In genomic region chr12:57615637-57616036, GRCh38 we compare ENCODE assay signal across 22 cellular contexts. TPM values are rescaled to one million over a fixed set of nuclear protein-coding genes. Genes with fewer than 3 reads are reported as not detected.
DNase-seq lines count a peak whose midpoint lies in the region; ATAC-seq, FAIRE-seq and TF ChIP-seq lines count a peak whose summit lies in the region.
"Had no signal": no experiment of that assay in that cellular context is flagged by ENCODE, and none has a peak within 500 bp of the region (broad histone marks: within the 10 kb centered on the region; RNA-seq: fewer than 3 reads in every experiment).

No MANE protein-coding gene starts in this region.

- WGBS in neuronal stem cell (ENCODE audit: extremely low coverage in 2 of 2, insufficient read length in 2 of 2, insufficient replicate concordance in 1 of 2), 2 donors: no CpG with 5 or more reads among the region's 5 CpGs

- peaks cover 55% of the 10 kb centered on the region for H3K36me3 Mint-ChIP-seq in astrocyte (ENCODE audit: low read depth, unreplicated experiment)

- peaks cover under 1% of the 10 kb centered on the region for H3K9me3 Mint-ChIP-seq in astrocyte (ENCODE audit: unreplicated experiment)
- H3K9me3 Mint-ChIP-seq: CD4-positive, alpha-beta T cell had no signal

- H3K4me1 Mint-ChIP-seq in astrocyte (ENCODE audit: low read depth, unreplicated experiment): peaks cover 5% of the 10 kb centered on the region

- no peak overlapping the region for H3K4me2 ChIP-seq in astrocyte (ENCODE audit: low read length)
- no peak overlapping the region for H3K4me2 ChIP-seq in neuronal stem cell (ENCODE audit: insufficient read depth, low read length, poor library complexity, severe bottlenecking)

- H2AFZ ChIP-seq in astrocyte (ENCODE audit: low read depth, low read length) (no peak overlapping the region), neuronal stem cell (ENCODE audit: low read length) (no peak overlapping the region)

- no peak overlapping the region for H3K4ac ChIP-seq in neuronal stem cell (ENCODE audit: low read length)

- peaks cover 55% of the 10 kb centered on the region for H3K27me3 Mint-ChIP-seq in astrocyte (ENCODE audit: low read depth, unreplicated experiment)

- ATAC-seq in left cardiac atrium (no peak), GM21717 (IDR thresholded peaks at IDR 0.05; ENCODE audit: unreplicated experiment) (no peak), GM18867 (IDR thresholded peaks at IDR 0.05; ENCODE audit: unreplicated experiment) (no peak)
- ATAC-seq: HepG2, K562 had no signal

- H3K27ac Mint-ChIP-seq in astrocyte (ENCODE audit: unreplicated experiment): peak overlapping the region; percentile 77
- H3K27ac Mint-ChIP-seq: CD4-positive, alpha-beta T cell had no signal

- H3K4me3 ChIP-seq in astrocyte (ENCODE audit: insufficient read depth, low read depth, low read length): no peak overlapping the region
- H3K4me3 ChIP-seq in neuronal stem cell (ENCODE audit: low read length in 2 of 2): no peak overlapping the region
- H3K4me3 ChIP-seq: K562 had no signal

- no peak for FAIRE-seq in astrocyte (lab: Jason Lieb, UNC)
- FAIRE-seq: D721Med, HepG2, K562 had no signal

- POLR2A ChIA-PET in GM10248 (lab: Yijun Ruan, JAX): no interaction called here

- H4K91ac ChIP-seq in neuronal stem cell (ENCODE audit: low read depth, low read length, poor library complexity): no peak overlapping the region

- intact Hi-C loops in cardiac septum (cut with DNase I) (no loop called here), left cardiac atrium (cut with DNase I) (no loop called here)

- no peak overlapping the region for H3K14ac ChIP-seq in neuronal stem cell (ENCODE audit: low read length)

- H3K18ac ChIP-seq in neuronal stem cell (ENCODE audit: low read length): no peak overlapping the region

- H3K27ac ChIP-seq in astrocyte (ENCODE audit: low read depth, low read length): no peak overlapping the region
- no peak overlapping the region for H3K27ac ChIP-seq in neuronal stem cell (replicated peaks; ENCODE audit: low read length)

- no peak overlapping the region for H2AK5ac ChIP-seq in neuronal stem cell (ENCODE audit: low read depth, low read length)

- H3K4me3 Mint-ChIP-seq in astrocyte (ENCODE audit: unreplicated experiment): no peak overlapping the region
- H3K4me3 Mint-ChIP-seq: CD4-positive, alpha-beta T cell had no signal

- peak overlapping the region; percentile 30 for H2BK5ac ChIP-seq in neuronal stem cell (ENCODE audit: low read length)

- H2BK12ac ChIP-seq in neuronal stem cell (ENCODE audit: low read length): no peak overlapping the region

- no peak overlapping the region for H3K9ac ChIP-seq in astrocyte (ENCODE audit: low read length)
- H3K9ac ChIP-seq in neuronal stem cell (ENCODE audit: low read depth, low read length, poor library complexity): no peak overlapping the region

- TF ChIP-seq CTCF in GM10248 (IDR thresholded peaks at IDR 0.05; ENCODE audit: control extremely low read depth, extremely low read depth, low read depth, missing control alignments): no peak
- no peak for TF ChIP-seq CTCF in astrocyte (IDR thresholded peaks at IDR 0.05; ENCODE audit: insufficient read depth, low read depth, low read length)

- H2BK120ac ChIP-seq in neuronal stem cell (ENCODE audit: low read depth, low read length): no peak overlapping the region

- H3K27me3 ChIP-seq in astrocyte (ENCODE audit: insufficient read depth, low read length) (peaks cover 17% of the 10 kb centered on the region), neuronal stem cell (ENCODE audit: control insufficient read depth in 3 of 3, insufficient read depth in 3 of 3, low read depth in 1 of 3, low read length in 3 of 3) (peaks cover 0 to 33% (median 15%) of the 10 kb centered on the region in 3 experiments)

- H3K23ac ChIP-seq in neuronal stem cell (ENCODE audit: low read depth, low read length, poor library complexity): no peak overlapping the region

- no peaks in the 10 kb centered on the region for H3K79me2 ChIP-seq in astrocyte (ENCODE audit: insufficient read depth, low read length)

- no peaks in the 10 kb centered on the region for H3K79me1 ChIP-seq in neuronal stem cell (ENCODE audit: low read depth, low read length)

- H3K9me3 ChIP-seq in astrocyte (ENCODE audit: insufficient read depth, low read depth, low read length) (no peaks in the 10 kb centered on the region), neuronal stem cell (replicated peaks in 1 of 2; ENCODE audit: control insufficient read depth in 2 of 2, insufficient read depth in 1 of 2, low read depth in 1 of 2, low read length in 2 of 2) (no peaks in the 10 kb centered on the region)

- no peak overlapping the region for H4K8ac ChIP-seq in neuronal stem cell (ENCODE audit: low read depth, low read length)

- H3K4me1 ChIP-seq in astrocyte (ENCODE audit: insufficient read depth, low read length): peaks cover 10% of the 10 kb centered on the region
- peaks cover 4 to 6% of the 10 kb centered on the region in 2 donors for H3K4me1 ChIP-seq in neuronal stem cell (ENCODE audit: control insufficient read depth in 2 of 2, insufficient read depth in 1 of 2, low read depth in 1 of 2, low read length in 2 of 2)

- CTCF ChIA-PET in GM10248 (lab: Yijun Ruan, JAX): interaction anchor here (0.6 to 6.8 kb wide), 7 partner anchors 9 to 402 kb away, joined by 3 to 101 read pairs (median 4); partner anchors contain the start of genes B4GALNT1 and PIP4K2C

- H2BK15ac ChIP-seq in neuronal stem cell (ENCODE audit: low read length): no peak overlapping the region

- DNase-seq in cardiac septum (ENCODE audit: low spot score) (peak; percentile 53), left cardiac atrium (no peak), GM10248 (ENCODE audit: extremely low spot score) (peak; percentile 13), astrocyte (ENCODE audit: low read depth) (no peak), neuronal stem cell (ENCODE audit: low spot score) (no peak), NCI-H1105 treated with DMSO at 0.1 percent for 48 hours (lab: John Stamatoyannopoulos, UW) (no peak)
- DNase-seq: 8988T; ACHN; CD4-positive, alpha-beta T cell; MV-4-11; NCI-H1105; NCI-H1694; NCI-H2029 treated with DMSO at 0.1 percent for 48 hours; NCI-H526 treated with DMSO at 0.1 percent for 48 hours; RPMI8226; SHP77 had no signal

- H3K36me3 ChIP-seq in astrocyte (ENCODE audit: insufficient read depth, low read length) (no peaks in the 10 kb centered on the region), neuronal stem cell (replicated peaks in 1 of 2; ENCODE audit: control insufficient read depth in 2 of 2, insufficient read depth in 2 of 2, low read length in 2 of 2) (peaks cover 13 to 54% of the 10 kb centered on the region in 2 donors)

- peaks cover 13% of the 10 kb centered on the region for H4K20me1 ChIP-seq in astrocyte (ENCODE audit: insufficient read depth, low read length)

RNA-seq across cellular contexts. Expression of gene ARHGEF25, which starts 4.4 kb away (rescaled TPM):
- total RNA-seq in cardiac septum (15.0 TPM), left cardiac atrium (10 to 100 TPM; 13.7 to 17.3 TPM), astrocyte (16.8 and 24.5 TPM in 2 replicates)
- polyA plus RNA-seq in neuronal stem cell (2013, experiment 1 of 2): 14.2 TPM
- 13.8 TPM for polyA plus RNA-seq in neuronal stem cell (2013, experiment 2 of 2)

RNA-seq across cellular contexts. Expression of gene DTX3, which starts 11.0 kb away (rescaled TPM):
- total RNA-seq in cardiac septum (31.0 TPM), left cardiac atrium (10 to 100 TPM; 24.5 to 25.3 TPM), astrocyte (18.3 and 20.8 TPM in 2 replicates)
- polyA plus RNA-seq in neuronal stem cell (2013, experiment 1 of 2): 66.7 TPM
- polyA plus RNA-seq in neuronal stem cell (2013, experiment 2 of 2): 64.9 TPM
- total RNA-seq: HT-29 had no signal

RNA-seq across cellular contexts. Expression of gene B4GALNT1, which starts 17.4 kb away (rescaled TPM):
- total RNA-seq in cardiac septum (11.1 TPM), left cardiac atrium (1 to 10 TPM; 2.4 to 3.3 TPM), astrocyte (2.5 and 2.6 TPM in 2 replicates)
- polyA plus RNA-seq in neuronal stem cell (2013, experiment 1 of 2): 1.8 TPM
- 1.6 TPM for polyA plus RNA-seq in neuronal stem cell (2013, experiment 2 of 2)
- total RNA-seq: CD4-positive, alpha-beta T cell had no signal

RNA-seq across cellular contexts. Expression of gene PIP4K2C, which starts 24.6 kb away (rescaled TPM):
- total RNA-seq in cardiac septum (17.9 TPM), left cardiac atrium (10 to 100 TPM; 15.3 to 16.1 TPM), astrocyte (43.3 and 43.6 TPM in 2 replicates)
- 9.6 TPM for polyA plus RNA-seq in neuronal stem cell (2013, experiment 1 of 2)
- 9.4 TPM for polyA plus RNA-seq in neuronal stem cell (2013, experiment 2 of 2)

Comparison
In these comparisons a context has a peak if more than half of its experiments do, and no peak if none do; other contexts are left out.
1. DNase-seq: peak in cardiac septum (single experiment) and GM10248 (single experiment); none in left cardiac atrium (single experiment), astrocyte (single experiment), neuronal stem cell (single experiment) and NCI-H1105 treated with DMSO at 0.1 percent for 48 hours (single experiment).